In the genomic region with DNA sequence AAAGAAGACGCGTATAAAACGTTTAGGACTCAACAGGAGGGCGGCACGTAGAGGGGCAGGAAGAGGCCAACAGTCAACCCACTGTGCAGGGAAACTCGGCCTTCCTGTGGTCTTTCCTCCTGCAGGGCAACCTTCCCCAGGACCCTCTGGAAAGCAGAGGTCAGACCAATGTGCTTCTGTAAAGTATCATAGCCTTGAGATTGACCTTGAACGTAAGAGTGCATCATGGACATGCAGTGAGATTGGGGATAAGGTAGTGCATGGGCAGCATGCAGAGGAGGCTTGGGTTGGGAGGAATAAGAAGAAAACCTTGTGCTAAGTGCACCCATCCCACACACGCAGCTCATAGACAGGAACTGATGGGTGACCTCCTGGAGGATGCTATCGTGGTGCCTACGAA, we compare ENCODE assay signal across 7 cellular contexts.
"Had no signal": no experiment of that assay in that cellular context is flagged by ENCODE, and none has a peak within 500 bp of the region (broad histone marks: within the 10 kb centered on the region; RNA-seq: fewer than 3 reads in every experiment).

No MANE protein-coding gene starts in this region.

- H3K9me3 Mint-ChIP-seq: IgD-negative memory B cell had no signal

- H3K4me1 Mint-ChIP-seq: IgD-negative memory B cell had no signal

- DNase-seq: GM23248, GOT3, H7 had no signal

- H3K36me3 ChIP-seq: HAP-1 had no signal

- H2AFZ ChIP-seq: GM23248 had no signal

- ATAC-seq: HCT116 had no signal

- H3K9ac ChIP-seq: GM23248 had no signal

- H3K27ac ChIP-seq: GM23248 had no signal

- FAIRE-seq: HTR-8/SVneo had no signal

- H3K4me3 Mint-ChIP-seq: IgD-negative memory B cell had no signal

- H3K9me3 ChIP-seq: HAP-1 had no signal

- H3K4me3 ChIP-seq: GM23248, HAP-1 had no signal

- H3K36me3 Mint-ChIP-seq: IgD-negative memory B cell had no signal
